ENCODE assay signal across 1 cellular context in the genomic region with DNA sequence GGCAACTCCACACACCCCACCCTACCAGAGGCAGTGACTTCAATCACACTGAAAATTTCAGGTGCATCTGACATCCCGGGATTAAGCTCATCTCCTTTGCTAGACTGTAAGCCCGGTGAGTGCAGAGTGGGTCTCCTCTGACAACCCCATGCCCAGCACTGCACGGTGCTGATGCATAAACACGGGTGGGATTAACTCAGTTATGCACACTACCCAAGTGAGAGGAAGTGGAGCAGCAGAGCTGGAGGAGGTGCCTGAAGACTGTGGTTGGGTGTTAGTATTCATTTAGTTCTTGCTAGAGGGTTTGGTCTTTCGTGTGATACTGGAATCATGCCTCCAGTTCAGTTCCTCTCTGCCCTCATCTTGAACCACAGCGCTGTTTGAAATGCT.
TF ChIP-seq lines count a peak whose summit lies in the region.

No MANE protein-coding gene starts in this region.

TF ChIP-seq in HepG2, 621 proteins besides CTCF, POLR2A, EP300 and RAD21:
- TF ChIP-seq KDM2A (CRISPR knock-in tag; IDR thresholded peaks at IDR 0.05; ENCODE audit: borderline replicate concordance, low read depth): 0 out of 2 replicates have a peak, but pooled peaks have one; percentile 4
- no peak for TF ChIP-seq DR1 (CRISPR knock-in tag; IDR thresholded peaks at IDR 0.05)
- 0 out of 2 replicates have a peak, but pooled peaks have one; percentile 31 for TF ChIP-seq ZNF790 (CRISPR knock-in tag; IDR thresholded peaks at IDR 0.05; ENCODE audit: borderline replicate concordance)
- TF ChIP-seq SAP130 (CRISPR knock-in tag; IDR thresholded peaks at IDR 0.05; ENCODE audit: low read depth): peak; percentile 49; the same call in 1 of the 2 replicates
- peak; percentile 32; the same call in 1 of the 2 replicates for TF ChIP-seq GATAD2A (CRISPR knock-in tag; IDR thresholded peaks at IDR 0.05)
- 0 out of 2 replicates have a peak, but pooled peaks have one; percentile 21 for TF ChIP-seq ZBTB7B (CRISPR knock-in tag; IDR thresholded peaks at IDR 0.05)
- no peak for TF ChIP-seq ZNF564 (CRISPR knock-in tag; IDR thresholded peaks at IDR 0.05)
- TF ChIP-seq MEIS2 (CRISPR knock-in tag; IDR thresholded peaks at IDR 0.05): no peak
- TF ChIP-seq JDP2 (CRISPR knock-in tag; IDR thresholded peaks at IDR 0.05; ENCODE audit: borderline replicate concordance): no peak
- TF ChIP-seq ZNF792 (CRISPR knock-in tag; IDR thresholded peaks at IDR 0.05): 0 out of 2 replicates have a peak, but pooled peaks have one; percentile 18
- TF ChIP-seq, protein P1, sequence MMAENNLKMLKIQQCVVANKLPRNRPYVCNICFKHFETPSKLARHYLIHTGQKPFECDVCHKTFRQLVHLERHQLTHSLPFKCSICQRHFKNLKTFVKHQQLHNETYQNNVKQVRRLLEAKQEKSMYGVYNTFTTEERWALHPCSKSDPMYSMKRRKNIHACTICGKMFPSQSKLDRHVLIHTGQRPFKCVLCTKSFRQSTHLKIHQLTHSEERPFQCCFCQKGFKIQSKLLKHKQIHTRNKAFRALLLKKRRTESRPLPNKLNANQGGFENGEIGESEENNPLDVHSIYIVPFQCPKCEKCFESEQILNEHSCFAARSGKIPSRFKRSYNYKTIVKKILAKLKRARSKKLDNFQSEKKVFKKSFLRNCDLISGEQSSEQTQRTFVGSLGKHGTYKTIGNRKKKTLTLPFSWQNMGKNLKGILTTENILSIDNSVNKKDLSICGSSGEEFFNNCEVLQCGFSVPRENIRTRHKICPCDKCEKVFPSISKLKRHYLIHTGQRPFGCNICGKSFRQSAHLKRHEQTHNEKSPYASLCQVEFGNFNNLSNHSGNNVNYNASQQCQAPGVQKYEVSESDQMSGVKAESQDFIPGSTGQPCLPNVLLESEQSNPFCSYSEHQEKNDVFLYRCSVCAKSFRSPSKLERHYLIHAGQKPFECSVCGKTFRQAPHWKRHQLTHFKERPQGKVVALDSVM (CRISPR knock-in tag; IDR thresholded peaks at IDR 0.05): no peak
- TF ChIP-seq ARNTL (CRISPR knock-in tag; IDR thresholded peaks at IDR 0.05): no peak
- TF ChIP-seq, protein P2, sequence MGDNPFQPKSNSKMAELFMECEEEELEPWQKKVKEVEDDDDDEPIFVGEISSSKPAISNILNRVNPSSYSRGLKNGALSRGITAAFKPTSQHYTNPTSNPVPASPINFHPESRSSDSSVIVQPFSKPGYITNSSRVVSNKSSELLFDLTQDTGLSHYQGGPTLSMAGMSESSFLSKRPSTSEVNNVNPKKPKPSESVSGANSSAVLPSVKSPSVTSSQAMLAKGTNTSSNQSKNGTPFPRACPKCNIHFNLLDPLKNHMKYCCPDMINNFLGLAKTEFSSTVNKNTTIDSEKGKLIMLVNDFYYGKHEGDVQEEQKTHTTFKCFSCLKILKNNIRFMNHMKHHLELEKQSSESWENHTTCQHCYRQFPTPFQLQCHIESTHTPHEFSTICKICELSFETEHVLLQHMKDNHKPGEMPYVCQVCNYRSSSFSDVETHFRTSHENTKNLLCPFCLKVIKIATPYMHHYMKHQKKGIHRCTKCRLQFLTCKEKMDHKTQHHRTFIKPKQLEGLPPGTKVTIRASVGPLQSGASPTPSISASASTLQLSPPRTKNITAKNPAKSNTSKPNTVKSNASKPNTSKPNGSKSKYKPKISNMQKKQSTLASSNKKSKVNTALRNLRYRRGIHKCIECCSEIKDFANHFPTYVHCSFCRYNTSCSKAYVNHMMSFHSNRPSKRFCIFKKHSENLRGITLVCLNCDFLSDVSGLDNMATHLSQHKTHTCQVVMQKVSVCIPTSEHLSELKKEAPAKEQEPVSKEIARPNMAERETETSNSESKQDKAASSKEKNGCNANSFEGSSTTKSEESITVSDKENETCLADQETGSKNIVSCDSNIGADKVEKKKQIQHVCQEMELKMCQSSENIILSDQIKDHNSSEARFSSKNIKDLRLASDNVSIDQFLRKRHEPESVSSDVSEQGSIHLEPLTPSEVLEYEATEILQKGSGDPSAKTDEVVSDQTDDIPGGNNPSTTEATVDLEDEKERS (CRISPR knock-in tag; IDR thresholded peaks at IDR 0.05): peak; percentile 3; the same call in 1 of the 2 replicates
- no peak for TF ChIP-seq HMGA1 (CRISPR knock-in tag; conservative IDR thresholded peaks at IDR 0.05)
